ENCODE assay signal across 16 cellular contexts in the genomic region with DNA sequence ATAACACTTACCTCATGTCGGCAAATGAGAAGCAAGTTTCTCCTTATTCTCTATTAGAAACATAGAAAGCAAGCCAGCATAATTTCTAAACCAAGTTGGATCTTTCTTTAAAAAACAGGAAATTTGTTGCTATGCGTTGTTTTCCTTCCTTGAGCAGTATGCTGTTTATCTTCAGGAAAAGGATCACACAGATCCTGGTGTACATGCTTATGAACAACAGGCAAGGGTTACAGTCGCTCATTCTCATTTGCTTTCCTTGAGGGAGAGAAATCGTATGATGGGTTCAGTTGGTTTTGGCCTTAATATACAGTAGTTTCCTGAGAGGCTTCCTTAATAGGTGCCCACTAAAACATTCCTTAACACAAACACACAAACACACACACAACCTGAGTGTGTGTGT.
DNase-seq lines count a peak whose midpoint lies in the region; ATAC-seq and TF ChIP-seq lines count a peak whose summit lies in the region.
"Had no signal": no experiment of that assay in that cellular context is flagged by ENCODE, and none has a peak within 500 bp of the region (broad histone marks: within the 10 kb centered on the region; RNA-seq: fewer than 3 reads in every experiment).

No MANE protein-coding gene starts in this region.

- H3K36me3 ChIP-seq in CD4-positive, CD25-positive, alpha-beta regulatory T cell (ENCODE audit: control insufficient read depth, insufficient read depth, low read length), result peaks cover 13% of the 10 kb centered on the region
- H3K36me3 ChIP-seq in GM23338 (ENCODE audit: insufficient read depth), result no peaks in the 10 kb centered on the region
- H3K36me3 ChIP-seq: ascending aorta had no signal

- no peaks in the 10 kb centered on the region for H4K20me1 ChIP-seq in GM23338 (replicated peaks; ENCODE audit: insufficient read depth)

- H3K4me1 ChIP-seq in CD4-positive, CD25-positive, alpha-beta regulatory T cell (ENCODE audit: control insufficient read depth, insufficient read depth, low read length, poor library complexity, severe bottlenecking), result peaks cover 100% of the 10 kb centered on the region
- H3K4me1 ChIP-seq in GM23338 (ENCODE audit: insufficient read depth), result peaks cover 16% of the 10 kb centered on the region
- H3K4me1 ChIP-seq: ascending aorta, psoas muscle had no signal

- H3K27ac ChIP-seq in CD4-positive, CD25-positive, alpha-beta regulatory T cell (ENCODE audit: insufficient read depth, low read length, poor library complexity, severe bottlenecking), result peak overlapping the region; percentile 98
- H3K27ac ChIP-seq in GM23338 (ENCODE audit: low read depth) (no peak overlapping the region), cingulate gyrus (ENCODE audit: low read depth, low read length) (peak overlapping the region; percentile 3)
- H3K27ac ChIP-seq: C4-2B, psoas muscle had no signal

- TF ChIP-seq CTCF in GM23338 (conservative IDR thresholded peaks at IDR 0.05; ENCODE audit: low read depth in 2 of 2) (no peak), nephron (IDR thresholded peaks at IDR 0.05; ENCODE audit: unreplicated experiment in 3 of 3) (no peak), osteocyte (IDR thresholded peaks at IDR 0.05) (no peak)

- H2AFZ ChIP-seq in GM23338, result no peak overlapping the region

- H3K9me3 Mint-ChIP-seq in CD4-positive, CD25-positive, alpha-beta regulatory T cell, result no peaks in the 10 kb centered on the region
- H3K9me3 Mint-ChIP-seq in GM23338 (no peaks in the 10 kb centered on the region), nephron (no peaks in the 10 kb centered on the region), osteocyte (ENCODE audit: unreplicated experiment) (peaks cover 4% of the 10 kb centered on the region)

- H3K79me2 ChIP-seq in GM23338 (replicated peaks; ENCODE audit: insufficient read depth), result peaks cover 18% of the 10 kb centered on the region

- H3K36me3 Mint-ChIP-seq in CD4-positive, CD25-positive, alpha-beta regulatory T cell, result peaks cover 48% of the 10 kb centered on the region
- peaks cover 3% of the 10 kb centered on the region; the same call in 2 of the 3 replicates for H3K36me3 Mint-ChIP-seq in GM23338 (ENCODE audit: low read depth)
- H3K36me3 Mint-ChIP-seq in nephron (ENCODE audit: low read depth), result peaks cover 23% of the 10 kb centered on the region
- H3K36me3 Mint-ChIP-seq in osteocyte (ENCODE audit: unreplicated experiment), result peaks cover 11% of the 10 kb centered on the region

- H3K27ac Mint-ChIP-seq in CD4-positive, CD25-positive, alpha-beta regulatory T cell, result peak overlapping the region; percentile 97 to 100 (median 99)
- H3K27ac Mint-ChIP-seq in GM23338 (0 out of 2 replicates have a peak overlapping the region, but pooled peaks have one; percentile 8), nephron (peak overlapping the region; percentile 50 to 75 (median 73)), osteocyte (ENCODE audit: unreplicated experiment) (no peak overlapping the region)

- peak overlapping the region; percentile 89 for H3K4me3 ChIP-seq in CD4-positive, CD25-positive, alpha-beta regulatory T cell (ENCODE audit: low read depth, low read length)
- no peak overlapping the region for H3K4me3 ChIP-seq in GM23338
- H3K4me3 ChIP-seq: ascending aorta, dorsolateral prefrontal cortex, psoas muscle had no signal

- no peak for ATAC-seq in CD4-positive, CD25-positive, alpha-beta regulatory T cell (ENCODE audit: low read depth in 2 of 2)
- ATAC-seq in GM23338 (no peak), HG03280 (IDR thresholded peaks at IDR 0.05; ENCODE audit: unreplicated experiment) (no peak)
- ATAC-seq: psoas muscle had no signal

- peaks cover 15 to 91% (median 68%) of the 10 kb centered on the region in 4 donors for H3K4me1 Mint-ChIP-seq in CD4-positive, CD25-positive, alpha-beta regulatory T cell
- H3K4me1 Mint-ChIP-seq in GM23338, result peaks cover 63% of the 10 kb centered on the region
- peaks cover 68% of the 10 kb centered on the region for H3K4me1 Mint-ChIP-seq in nephron
- H3K4me1 Mint-ChIP-seq in osteocyte (ENCODE audit: unreplicated experiment), result peaks cover 47% of the 10 kb centered on the region

- H3K27me3 ChIP-seq in CD4-positive, CD25-positive, alpha-beta regulatory T cell (ENCODE audit: control insufficient read depth, insufficient read depth, low read length), result no peaks in the 10 kb centered on the region
- H3K27me3 ChIP-seq in GM23338 (ENCODE audit: insufficient read depth), result no peaks in the 10 kb centered on the region
- H3K27me3 ChIP-seq: ascending aorta, dorsolateral prefrontal cortex had no signal

- H3K4me2 ChIP-seq in GM23338, result no peak overlapping the region

- H3K4me3 Mint-ChIP-seq in CD4-positive, CD25-positive, alpha-beta regulatory T cell, result peak overlapping the region; percentile 84 to 95 (median 94)
- H3K4me3 Mint-ChIP-seq in GM23338 (no peak overlapping the region), nephron (no peak overlapping the region), osteocyte (ENCODE audit: unreplicated experiment) (no peak overlapping the region)

- no peaks in the 10 kb centered on the region for H3K9me2 ChIP-seq in GM23338 (ENCODE audit: insufficient read depth)

- no peaks in the 10 kb centered on the region for H3F3A ChIP-seq in GM23338 (replicated peaks; ENCODE audit: low read depth)

- no peaks in the 10 kb centered on the region for H3K9me3 ChIP-seq in CD4-positive, CD25-positive, alpha-beta regulatory T cell (ENCODE audit: control insufficient read depth in 2 of 2, low read length in 2 of 2)
- H3K9me3 ChIP-seq: ascending aorta, psoas muscle had no signal

- no peaks in the 10 kb centered on the region for H3K27me3 Mint-ChIP-seq in CD4-positive, CD25-positive, alpha-beta regulatory T cell
- H3K27me3 Mint-ChIP-seq in GM23338 (ENCODE audit: insufficient read depth, low read depth, poor library complexity) (peaks cover 8% of the 10 kb centered on the region), nephron (ENCODE audit: low read depth) (no peaks in the 10 kb centered on the region), osteocyte (ENCODE audit: unreplicated experiment) (no peaks in the 10 kb centered on the region)

- no peak for DNase-seq in CD4-positive, CD25-positive, alpha-beta regulatory T cell
- DNase-seq in GM23338 (ENCODE audit: low spot score) (no peak), osteocyte (ENCODE audit: extremely low spot score, unreplicated experiment) (no peak), SKM-1 (lab: John Stamatoyannopoulos, UW; ENCODE audit: unreplicated experiment) (no peak), NCI-H748 (lab: John Stamatoyannopoulos, UW; ENCODE audit: unreplicated experiment) (no peak)
- DNase-seq: activated CD8-positive, alpha-beta memory T cell treated with anti-CD3 and anti-CD28 coated beads, Interleukin-2, amount 50 U/mL, for 48 hours; dorsolateral prefrontal cortex; NCI-H1092 treated with DMSO at 0.1 percent for 48 hours; psoas muscle; stimulated activated CD4-positive, alpha-beta T cell treated with anti-CD3 and anti-CD28 coated beads, Interleukin-2, amount 100 ng/mL, for 24 hours; stimulated activated CD8-positive, alpha-beta memory T cell treated with anti-CD3 and anti-CD28 coated beads, Interleukin-4, amount 100 ng/mL, for 48 hours had no signal

TF ChIP-seq in GM23338, 12 proteins besides CTCF, POLR2A, EP300 and RAD21 (continues in another document):
- no peak for TF ChIP-seq ZNF331 (CRISPR knock-in tag; IDR thresholded peaks at IDR 0.05; ENCODE audit: low read depth)

Comparison
In these comparisons a context has a peak if more than half of its experiments do, and no peak if none do; other contexts are left out.
1. H3K4me3 Mint-ChIP-seq: peak in CD4-positive, CD25-positive, alpha-beta regulatory T cell (4 of 4); none in GM23338 (single experiment), nephron (0 of 3) and osteocyte (single experiment).